Comparison of ENCODE assay signal across 1 cellular context in the genomic region with DNA sequence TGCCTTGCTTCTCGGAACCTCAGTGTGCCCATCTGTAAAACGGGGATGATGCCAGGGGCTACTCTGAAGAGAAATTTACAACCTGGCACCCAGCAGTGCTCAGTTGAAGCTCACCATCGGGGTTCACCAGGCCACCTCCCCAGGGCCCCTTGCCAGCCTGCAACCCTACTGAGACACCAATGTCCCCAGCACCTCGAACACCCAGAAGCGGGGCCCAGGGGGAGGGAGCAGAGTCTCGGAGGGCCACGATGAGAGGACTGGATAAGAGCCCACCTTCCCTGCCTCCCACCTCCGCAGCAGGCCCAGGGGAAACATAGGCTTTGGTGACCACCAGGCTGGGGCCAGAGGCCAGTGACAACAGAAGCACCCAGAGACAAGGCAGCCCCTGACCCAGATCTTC.
TF ChIP-seq lines count a peak whose summit lies in the region.

No MANE protein-coding gene starts in this region.

TF ChIP-seq in K562, 482 proteins besides CTCF, POLR2A, EP300 and RAD21:
- no peak for TF ChIP-seq ZNF76 (CRISPR knock-in tag; IDR thresholded peaks at IDR 0.05; ENCODE audit: borderline replicate concordance)
- TF ChIP-seq RBM25 (IDR thresholded peaks at IDR 0.05; ENCODE audit: low read depth, low read length, severe bottlenecking), result peak; percentile 35
TF ChIP-seq in K562: peak in this region for 1.
